In the genomic region with DNA sequence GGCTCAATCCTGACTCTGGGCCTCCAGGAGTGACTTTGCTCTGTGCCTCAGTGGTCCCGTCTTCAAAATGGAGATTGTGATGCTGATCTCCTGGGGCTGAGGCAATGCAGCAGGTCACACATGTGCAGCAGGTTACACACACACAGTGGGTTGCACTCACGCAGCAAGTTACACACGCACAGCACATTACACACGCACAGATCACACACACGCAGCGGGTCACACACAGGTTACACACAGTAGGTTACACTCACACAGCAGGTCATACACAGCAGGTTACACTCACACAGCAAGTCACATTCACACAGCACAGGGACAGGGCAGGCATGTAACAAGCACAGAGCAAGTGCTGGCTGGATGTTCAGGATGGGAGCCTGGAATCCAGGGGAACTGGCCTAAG, we compare ENCODE assay signal across 36 cellular contexts. TPM values are rescaled to one million over a fixed set of nuclear protein-coding genes. Genes with fewer than 3 reads are reported as not detected.
DNase-seq lines count a peak whose midpoint lies in the region; ATAC-seq, FAIRE-seq and TF ChIP-seq lines count a peak whose summit lies in the region.
"Had no signal": no experiment of that assay in that cellular context is flagged by ENCODE, and none has a peak within 500 bp of the region (broad histone marks: within the 10 kb centered on the region; RNA-seq: fewer than 3 reads in every experiment).

No MANE protein-coding gene starts in this region.

- DNase-seq in activated naive CD8-positive, alpha-beta T cell treated with anti-CD3 and anti-CD28 coated beads, Interleukin-2, amount 10 ng/mL, durations not matched to agents 7 days and 5 days = no peak
- no peak for DNase-seq in activated naive CD8-positive, alpha-beta T cell treated with anti-CD3 and anti-CD28 coated beads for 36 hours
- DNase-seq in activated B cell treated with CpG ODN at 0.5 μM for 24 hours = no peak
- DNase-seq in memory B cell (ENCODE audit: low spot score in 2 of 2) = no peak
- no peak for DNase-seq in urothelium cell line (ENCODE audit: low spot score)
- no peak for DNase-seq in NCI-H2227 treated with DMSO at 0.1 percent for 48 hours (lab: John Stamatoyannopoulos, UW)
- no peak for DNase-seq in gastrocnemius medialis
- DNase-seq: activated CD4-positive, alpha-beta T cell treated with anti-CD3 and anti-CD28 coated beads for 48 hours; activated CD8-positive, alpha-beta memory T cell treated with anti-CD3 and anti-CD28 coated beads for 24 hours; activated T-cell treated with anti-CD3 and anti-CD28 coated beads for 4 hours; anterior cingulate cortex; colonic mucosa; DMS79 treated with DMSO at 0.1 percent for 48 hours; effector CD8-positive, alpha-beta T cell; GF-D8; glutamatergic neuron; left lung; mesenchymal stem cell; MV-4-11; NCI-H1436; NCI-H2081; NCI-H526 treated with DMSO at 0.1 percent for 48 hours; Peyer's patch; SIG-M5; stimulated activated CD4-positive, alpha-beta T cell treated with anti-CD3 and anti-CD28 coated beads, Interleukin-4, amount 100 ng/mL, for 1 hour; transverse colon had no signal

- CTCF ChIA-PET in activated B cell treated with CpG ODN at 0.5 μM for 24 hours (lab: Charles Lee) = interaction anchor here (3.9 to 7.2 kb wide), 2 partner anchors 11 to 37 kb away, joined by 70 to 249 read pairs; a partner anchor contains a TSS

- no peaks in the 10 kb centered on the region for H3K27me3 ChIP-seq in gastrocnemius medialis
- H3K27me3 ChIP-seq: cardiac muscle cell, colonic mucosa, left lung, Peyer's patch, transverse colon had no signal

- POLR2A ChIA-PET in activated naive CD8-positive, alpha-beta T cell treated with anti-CD3 and anti-CD28 coated beads, Interleukin-2, amount 10 ng/mL, durations not matched to agents 7 days and 5 days (lab: Charles Lee) = no interaction called here
- POLR2A ChIA-PET in activated B cell treated with CpG ODN at 0.5 μM for 24 hours (lab: Charles Lee) = interaction anchor here (0.6 to 6.6 kb wide), 3 partner anchors 13 to 36 kb away, joined by 7 to 75 read pairs (median 62); a partner anchor contains a TSS

- ATAC-seq in activated naive CD8-positive, alpha-beta T cell treated with anti-CD3 and anti-CD28 coated beads, Interleukin-2, amount 10 ng/mL, durations not matched to agents 7 days and 5 days (ENCODE audit: low read depth) = no peak
- no peak for ATAC-seq in activated B cell treated with CpG ODN at 0.5 μM for 24 hours (ENCODE audit: low read depth)
- no peak for ATAC-seq in memory B cell (ENCODE audit: low read depth)
- no peak for ATAC-seq in GM21528 (IDR thresholded peaks at IDR 0.05; ENCODE audit: low FRiP score, unreplicated experiment)
- ATAC-seq in gastrocnemius medialis = no peak
- ATAC-seq: activated naive CD4-positive, alpha-beta T cell treated with anti-CD3 and anti-CD28 coated beads, Interleukin-2, amount 50 U/mL, for 72 hours; left lung had no signal

- no peak for TF ChIP-seq CTCF in activated B cell treated with CpG ODN at 0.5 μM for 24 hours (IDR thresholded peaks at IDR 0.05)
- TF ChIP-seq CTCF in gastrocnemius medialis (IDR thresholded peaks at IDR 0.05 in 4 of 5, conservative IDR thresholded peaks at IDR 0.05 in 1 of 5) = no peak

- no peak for TF ChIP-seq POLR2A in gastrocnemius medialis (IDR thresholded peaks at IDR 0.05)

- H3K4me1 ChIP-seq in gastrocnemius medialis = peaks cover 4 to 9% of the 10 kb centered on the region in 2 donors
- H3K4me1 ChIP-seq: prostate gland had no signal

- peaks cover 18% of the 10 kb centered on the region for H3K36me3 Mint-ChIP-seq in activated naive CD8-positive, alpha-beta T cell treated with anti-CD3 and anti-CD28 coated beads, Interleukin-2, amount 10 ng/mL, durations not matched to agents 7 days and 5 days
- H3K36me3 Mint-ChIP-seq in activated naive CD8-positive, alpha-beta T cell treated with anti-CD3 and anti-CD28 coated beads for 36 hours = peaks cover 10% of the 10 kb centered on the region
- peaks cover 54% of the 10 kb centered on the region for H3K36me3 Mint-ChIP-seq in activated B cell treated with CpG ODN at 0.5 μM for 24 hours (ENCODE audit: low read depth)
- peaks cover 27% of the 10 kb centered on the region for H3K36me3 Mint-ChIP-seq in memory B cell

- FAIRE-seq in urothelium cell line (lab: Jason Lieb, UNC) = peak; percentile 32
- FAIRE-seq: islet of Langerhans had no signal

- H3K9me3 ChIP-seq in gastrocnemius medialis = no peaks in the 10 kb centered on the region
- H3K9me3 ChIP-seq: colonic mucosa, left lung, Peyer's patch, prostate gland, transverse colon had no signal

- no peak overlapping the region for H3K4me3 Mint-ChIP-seq in activated naive CD8-positive, alpha-beta T cell treated with anti-CD3 and anti-CD28 coated beads, Interleukin-2, amount 10 ng/mL, durations not matched to agents 7 days and 5 days
- H3K4me3 Mint-ChIP-seq in activated naive CD8-positive, alpha-beta T cell treated with anti-CD3 and anti-CD28 coated beads for 36 hours = no peak overlapping the region
- no peak overlapping the region for H3K4me3 Mint-ChIP-seq in activated B cell treated with CpG ODN at 0.5 μM for 24 hours
- no peak overlapping the region for H3K4me3 Mint-ChIP-seq in memory B cell
- H3K4me3 Mint-ChIP-seq: CD14-positive monocyte; T-helper 2 cell treated with Interferon-gamma antibody and Interleukin-4, amounts not matched to agents 5 μg/mL and 100 μg/mL, for 36 hours had no signal

- no peaks in the 10 kb centered on the region for H3K9me3 Mint-ChIP-seq in activated naive CD8-positive, alpha-beta T cell treated with anti-CD3 and anti-CD28 coated beads, Interleukin-2, amount 10 ng/mL, durations not matched to agents 7 days and 5 days
- no peaks in the 10 kb centered on the region for H3K9me3 Mint-ChIP-seq in activated naive CD8-positive, alpha-beta T cell treated with anti-CD3 and anti-CD28 coated beads for 36 hours
- H3K9me3 Mint-ChIP-seq in activated B cell treated with CpG ODN at 0.5 μM for 24 hours (no peaks in the 10 kb centered on the region), memory B cell (no peaks in the 10 kb centered on the region)
- H3K9me3 Mint-ChIP-seq: activated naive CD4-positive, alpha-beta T cell treated with anti-CD3 and anti-CD28 coated beads, Interleukin-2, amount 50 U/mL, for 72 hours; T-helper 2 cell treated with Interferon-gamma antibody and Interleukin-4, amounts not matched to agents 5 μg/mL and 100 μg/mL, for 36 hours had no signal

- peaks cover 0 to 42% of the 10 kb centered on the region in 2 donors for H3K36me3 ChIP-seq in gastrocnemius medialis
- H3K36me3 ChIP-seq: colonic mucosa had no signal

- peak overlapping the region; percentile 35 for H3K27ac Mint-ChIP-seq in activated naive CD8-positive, alpha-beta T cell treated with anti-CD3 and anti-CD28 coated beads, Interleukin-2, amount 10 ng/mL, durations not matched to agents 7 days and 5 days
- no peak overlapping the region for H3K27ac Mint-ChIP-seq in activated naive CD8-positive, alpha-beta T cell treated with anti-CD3 and anti-CD28 coated beads for 36 hours
- H3K27ac Mint-ChIP-seq in activated B cell treated with CpG ODN at 0.5 μM for 24 hours (peak overlapping the region; percentile 6), memory B cell (peak overlapping the region; percentile 55)
- H3K27ac Mint-ChIP-seq: activated naive CD4-positive, alpha-beta T cell treated with anti-CD3 and anti-CD28 coated beads, Interleukin-2, amount 50 U/mL, for 72 hours; T-helper 2 cell treated with Interferon-gamma antibody and Interleukin-4, amounts not matched to agents 5 μg/mL and 100 μg/mL, for 36 hours had no signal

- no peak overlapping the region for H3K4me3 ChIP-seq in gastrocnemius medialis
- H3K4me3 ChIP-seq: cardiac muscle cell, colonic mucosa, left lung, Peyer's patch, prostate gland, transverse colon had no signal

- H3K4me1 Mint-ChIP-seq in activated naive CD8-positive, alpha-beta T cell treated with anti-CD3 and anti-CD28 coated beads, Interleukin-2, amount 10 ng/mL, durations not matched to agents 7 days and 5 days = peaks cover 2% of the 10 kb centered on the region
- H3K4me1 Mint-ChIP-seq in activated naive CD8-positive, alpha-beta T cell treated with anti-CD3 and anti-CD28 coated beads for 36 hours = peaks cover 7% of the 10 kb centered on the region
- H3K4me1 Mint-ChIP-seq in activated B cell treated with CpG ODN at 0.5 μM for 24 hours (peaks cover 36% of the 10 kb centered on the region), memory B cell (peaks cover 22% of the 10 kb centered on the region)

- intact Hi-C loops in activated B cell treated with CpG ODN at 0.5 μM for 24 hours (cut with micrococcal nuclease) (no loop called here), gastrocnemius medialis (cut with DNase I; ENCODE audit: low total_unique reads) (no loop called here)

- no peak overlapping the region for H3K27ac ChIP-seq in gastrocnemius medialis
- H3K27ac ChIP-seq: 22Rv1, cardiac muscle cell, colonic mucosa, epithelial cell of prostate, HL-60, left lung, Peyer's patch, prostate gland, transverse colon had no signal

- in situ Hi-C loops in gastrocnemius medialis (cut with MboI; ENCODE audit: low sequenced_read_pairs in 4 of 4) = no loop called here

- no peaks in the 10 kb centered on the region for H3K27me3 Mint-ChIP-seq in activated naive CD8-positive, alpha-beta T cell treated with anti-CD3 and anti-CD28 coated beads, Interleukin-2, amount 10 ng/mL, durations not matched to agents 7 days and 5 days
- peaks cover 2% of the 10 kb centered on the region for H3K27me3 Mint-ChIP-seq in activated naive CD8-positive, alpha-beta T cell treated with anti-CD3 and anti-CD28 coated beads for 36 hours
- H3K27me3 Mint-ChIP-seq in activated B cell treated with CpG ODN at 0.5 μM for 24 hours (no peaks in the 10 kb centered on the region), memory B cell (no peaks in the 10 kb centered on the region)

RNA-seq across cellular contexts. Expression of a gene that starts 11.3 kb away (rescaled TPM):
- total RNA-seq in activated naive CD8-positive, alpha-beta T cell treated with anti-CD3 and anti-CD28 coated beads, Interleukin-2, amount 10 ng/mL, durations not matched to agents 7 days and 5 days = 10 to 100 TPM; 23.1 to 23.5 TPM
- 10 to 100 TPM; 42.2 to 44.6 TPM for total RNA-seq in activated naive CD8-positive, alpha-beta T cell treated with anti-CD3 and anti-CD28 coated beads for 36 hours
- total RNA-seq in activated B cell treated with CpG ODN at 0.5 μM for 24 hours (75.5 and 78.0 TPM in 2 replicates), gastrocnemius medialis (10 to 100 TPM in 2 of 4 donors, 1 to 10 TPM in 2; 8.1 to 19.3 (median 10.6) TPM)

RNA-seq across cellular contexts. Expression of a gene that starts 47.4 kb away (rescaled TPM):
- total RNA-seq in activated naive CD8-positive, alpha-beta T cell treated with anti-CD3 and anti-CD28 coated beads, Interleukin-2, amount 10 ng/mL, durations not matched to agents 7 days and 5 days = 10 to 100 TPM; 29.2 to 32.2 TPM
- 10 to 100 TPM; 15.7 to 18.4 TPM for total RNA-seq in activated naive CD8-positive, alpha-beta T cell treated with anti-CD3 and anti-CD28 coated beads for 36 hours
- 60.2 and 68.3 TPM in 2 replicates for total RNA-seq in activated B cell treated with CpG ODN at 0.5 μM for 24 hours
- total RNA-seq in gastrocnemius medialis = 10 to 100 TPM; 17.3 to 21.0 (median 19.2) TPM

RNA-seq across cellular contexts. Expression of a gene that starts 51.9 kb away (rescaled TPM):
- 10 to 100 TPM; 22.3 to 23.3 TPM for total RNA-seq in activated naive CD8-positive, alpha-beta T cell treated with anti-CD3 and anti-CD28 coated beads, Interleukin-2, amount 10 ng/mL, durations not matched to agents 7 days and 5 days
- total RNA-seq in activated naive CD8-positive, alpha-beta T cell treated with anti-CD3 and anti-CD28 coated beads for 36 hours = 10 to 100 TPM; 12.7 to 15.4 TPM
- total RNA-seq in activated B cell treated with CpG ODN at 0.5 μM for 24 hours = 7.7 and 8.7 TPM in 2 replicates
- total RNA-seq in gastrocnemius medialis = 10 to 100 TPM in 2 of 4 donors, 1 to 10 TPM in 2; 3.7 to 12.3 (median 8.1) TPM
